Comparison of ENCODE assay signal across 7 cellular contexts in genomic region chr13:74132768-74133656, GRCh38. TPM values are rescaled to one million over a fixed set of nuclear protein-coding genes. Genes with fewer than 3 reads are reported as not detected.
A peak's percentile ranks its signal among the peaks of the same experiment; 100 is the strongest.
DNase-seq lines count a peak whose midpoint lies in the region; ATAC-seq and TF ChIP-seq lines count a peak whose summit lies in the region.

No MANE protein-coding gene starts in this region.

- H3K79me2 ChIP-seq in hepatocyte, result peaks cover 44% of the 10 kb centered on the region

- ATAC-seq in SK-N-SH treated with all-trans-retinoic acid at 6 μM for 48 hours (peak; percentile 5; the same call in 2 of the 3 replicates), sciatic nerve (peak; percentile 9)

- H4K20me1 ChIP-seq in hepatocyte (ENCODE audit: insufficient read depth, poor library complexity, severe bottlenecking), result no peaks in the 10 kb centered on the region

- H2AFZ ChIP-seq in hepatocyte, result peak overlapping the region; percentile 95

- no peaks in the 10 kb centered on the region for H3K9me2 ChIP-seq in hepatocyte (replicated peaks; ENCODE audit: insufficient read depth)

- H3K9me3 ChIP-seq in hepatocyte (ENCODE audit: low read depth), result no peaks in the 10 kb centered on the region

- H3K27me3 ChIP-seq in hepatocyte, result no peaks in the 10 kb centered on the region

- H3K27ac ChIP-seq in hepatocyte, result peak overlapping the region; percentile 98

- peak overlapping the region; percentile 93 for H3K4me3 ChIP-seq in hepatocyte

- no peaks in the 10 kb centered on the region for H3K36me3 ChIP-seq in hepatocyte (replicated peaks; ENCODE audit: insufficient read depth, low read depth)

- DNase-seq in GM20000 (ENCODE audit: low spot score), result peak; percentile 20
- DNase-seq in amniotic epithelial cell (ENCODE audit: low read depth), result peak; percentile 53
- DNase-seq in hepatocyte (ENCODE audit: low spot score), result peak; percentile 45
- DNase-seq in sciatic nerve (ENCODE audit: low spot score), result peak; percentile 66
- DNase-seq in mesenteric fat pad (ENCODE audit: low spot score), result no peak
- DNase-seq in LoVo (ENCODE audit: low spot score), result no peak

- TF ChIP-seq CTCF in GM20000 (IDR thresholded peaks at IDR 0.05; ENCODE audit: extremely low read depth, missing control alignments) (no peak), hepatocyte (IDR thresholded peaks at IDR 0.05; ENCODE audit: poor library complexity) (no peak)

- H3K4me1 ChIP-seq in hepatocyte (ENCODE audit: insufficient read depth), result peaks cover 12% of the 10 kb centered on the region

- 3% methylated on average over 34 of the region's 34 CpGs for WGBS in hepatocyte (ENCODE audit: low lambda C conversion rate, missing lambda C conversion rate)

- H3K4me2 ChIP-seq in hepatocyte, result peak overlapping the region; percentile 95

- intact Hi-C loops in sciatic nerve (cut with DNase I), result no loop called here

TF ChIP-seq in SK-N-SH treated with all-trans-retinoic acid at 6 μM for 48 hours, 23 proteins besides CTCF, POLR2A, EP300 and RAD21:
- TF ChIP-seq PPARA (CRISPR knock-in tag; IDR thresholded peaks at IDR 0.05; ENCODE audit: borderline replicate concordance) (no peak), SNAI2 (CRISPR knock-in tag; IDR thresholded peaks at IDR 0.05) (no peak), ZC3H10 (CRISPR knock-in tag; IDR thresholded peaks at IDR 0.05) (no peak), RARB (CRISPR knock-in tag; IDR thresholded peaks at IDR 0.05) (no peak)

RNA-seq across cellular contexts. Expression of gene KLF12, which starts 1.2 kb away (rescaled TPM):
- total RNA-seq in hepatocyte (12.3 and 13.9 TPM in 2 replicates), sciatic nerve (22.4 TPM), mesenteric fat pad (4.8 TPM)
- polyA plus RNA-seq in hepatocyte, result 4.9 and 5.1 TPM in 2 replicates

Comparison
In these comparisons a context has a peak if more than half of its experiments do, and no peak if none do; other contexts are left out.
1. DNase-seq: peak in GM20000 (single experiment), amniotic epithelial cell (single experiment), hepatocyte (single experiment) and sciatic nerve (single experiment); none in mesenteric fat pad (single experiment) and LoVo (single experiment).